Comparison of ENCODE assay signal across 16 cellular contexts in genomic region chr16:84487358-84487757, GRCh38. TPM values are rescaled to one million over a fixed set of nuclear protein-coding genes. Genes with fewer than 3 reads are reported as not detected.
A peak's percentile ranks its signal among the peaks of the same experiment; 100 is the strongest.
DNase-seq lines count a peak whose midpoint lies in the region; ATAC-seq and TF ChIP-seq lines count a peak whose summit lies in the region.
"Had no signal": no experiment of that assay in that cellular context is flagged by ENCODE, and none has a peak within 500 bp of the region (broad histone marks: within the 10 kb centered on the region; RNA-seq: fewer than 3 reads in every experiment).

No MANE protein-coding gene starts in this region.

- peaks cover 53% of the 10 kb centered on the region for H3K36me3 Mint-ChIP-seq in activated CD8-positive, alpha-beta T cell treated with anti-CD3 and anti-CD28 coated beads, Interleukin-2, amount 10 ng/mL, durations not matched to agents 7 days and 5 days (ENCODE audit: low read depth)
- H3K36me3 Mint-ChIP-seq in activated CD8-positive, alpha-beta T cell treated with anti-CD3 and anti-CD28 coated beads for 36 hours (ENCODE audit: low read depth) = peaks cover 11% of the 10 kb centered on the region
- peaks cover 25% of the 10 kb centered on the region for H3K36me3 Mint-ChIP-seq in osteocyte (ENCODE audit: unreplicated experiment)

- ATAC-seq in activated CD8-positive, alpha-beta T cell treated with anti-CD3 and anti-CD28 coated beads, Interleukin-2, amount 10 ng/mL, durations not matched to agents 7 days and 5 days = no peak
- ATAC-seq in activated CD8-positive, alpha-beta T cell treated with anti-CD3 and anti-CD28 coated beads for 36 hours = no peak
- ATAC-seq in stimulated activated naive CD8-positive, alpha-beta T cell treated with anti-CD3 and anti-CD28 coated beads, Interleukin-15, amount 100 ng/mL, for 72 hours = no peak
- no peak for ATAC-seq in stimulated activated naive CD8-positive, alpha-beta T cell treated with anti-CD3 and anti-CD28 coated beads, Interleukin-15, Interleukin-2, amounts not matched to agents 100 U/mL and 50 U/mL, for 24 hours
- no peak for ATAC-seq in HG03039 (IDR thresholded peaks at IDR 0.05; ENCODE audit: unreplicated experiment)
- ATAC-seq: CD8-positive, alpha-beta T cell had no signal

- peaks cover 8% of the 10 kb centered on the region for H3K4me1 Mint-ChIP-seq in activated CD8-positive, alpha-beta T cell treated with anti-CD3 and anti-CD28 coated beads, Interleukin-2, amount 10 ng/mL, durations not matched to agents 7 days and 5 days (ENCODE audit: low read depth)
- no peaks in the 10 kb centered on the region for H3K4me1 Mint-ChIP-seq in activated CD8-positive, alpha-beta T cell treated with anti-CD3 and anti-CD28 coated beads for 36 hours (ENCODE audit: low read depth)
- H3K4me1 Mint-ChIP-seq in stimulated activated naive CD8-positive, alpha-beta T cell treated with anti-CD3 and anti-CD28 coated beads, Interleukin-15, amount 100 ng/mL, for 72 hours = no peaks in the 10 kb centered on the region
- peaks cover 5% of the 10 kb centered on the region for H3K4me1 Mint-ChIP-seq in osteocyte (ENCODE audit: unreplicated experiment)
- H3K4me1 Mint-ChIP-seq: CD14-positive monocyte, H9 had no signal

- POLR2A ChIA-PET in activated CD8-positive, alpha-beta T cell treated with anti-CD3 and anti-CD28 coated beads, Interleukin-2, amount 10 ng/mL, durations not matched to agents 7 days and 5 days (lab: Charles Lee) = interaction anchor here (0.6 kb wide), 1 partner anchor 95 kb away, joined by 3 read pairs; no protein-coding TSS in a partner anchor
- POLR2A ChIA-PET in activated CD8-positive, alpha-beta T cell treated with anti-CD3 and anti-CD28 coated beads for 36 hours (lab: Charles Lee) = no interaction called here

- H3K27me3 Mint-ChIP-seq in activated CD8-positive, alpha-beta T cell treated with anti-CD3 and anti-CD28 coated beads, Interleukin-2, amount 10 ng/mL, durations not matched to agents 7 days and 5 days (ENCODE audit: low read depth) = no peaks in the 10 kb centered on the region
- no peaks in the 10 kb centered on the region for H3K27me3 Mint-ChIP-seq in activated CD8-positive, alpha-beta T cell treated with anti-CD3 and anti-CD28 coated beads for 36 hours
- no peaks in the 10 kb centered on the region for H3K27me3 Mint-ChIP-seq in stimulated activated naive CD8-positive, alpha-beta T cell treated with anti-CD3 and anti-CD28 coated beads, Interleukin-15, amount 100 ng/mL, for 72 hours
- no peaks in the 10 kb centered on the region for H3K27me3 Mint-ChIP-seq in osteocyte (ENCODE audit: unreplicated experiment)

- intact Hi-C loops in activated CD8-positive, alpha-beta T cell treated with anti-CD3 and anti-CD28 coated beads for 36 hours (cut with micrococcal nuclease) = loop anchor here (10.0 kb wide), 1 partner anchor 203 kb away; no protein-coding TSS in a partner anchor

- TF ChIP-seq CTCF in activated CD8-positive, alpha-beta T cell treated with anti-CD3 and anti-CD28 coated beads for 36 hours (IDR thresholded peaks at IDR 0.05) = no peak
- no peak for TF ChIP-seq CTCF in osteocyte (IDR thresholded peaks at IDR 0.05)

- no peak overlapping the region for H3K4me3 Mint-ChIP-seq in activated CD8-positive, alpha-beta T cell treated with anti-CD3 and anti-CD28 coated beads, Interleukin-2, amount 10 ng/mL, durations not matched to agents 7 days and 5 days
- H3K4me3 Mint-ChIP-seq in activated CD8-positive, alpha-beta T cell treated with anti-CD3 and anti-CD28 coated beads for 36 hours = no peak overlapping the region
- H3K4me3 Mint-ChIP-seq in stimulated activated naive CD8-positive, alpha-beta T cell treated with anti-CD3 and anti-CD28 coated beads, Interleukin-15, amount 100 ng/mL, for 72 hours = no peak overlapping the region
- H3K4me3 Mint-ChIP-seq in osteocyte (ENCODE audit: unreplicated experiment) = no peak overlapping the region
- H3K4me3 Mint-ChIP-seq: CD14-positive monocyte; CD8-positive, alpha-beta T cell; H9 had no signal

- CTCF ChIA-PET in activated CD8-positive, alpha-beta T cell treated with anti-CD3 and anti-CD28 coated beads, Interleukin-2, amount 10 ng/mL, durations not matched to agents 7 days and 5 days (lab: Charles Lee) = interaction anchor here (1.0 kb wide), 1 partner anchor 19 kb away, joined by 4 read pairs; no protein-coding TSS in a partner anchor
- CTCF ChIA-PET in activated CD8-positive, alpha-beta T cell treated with anti-CD3 and anti-CD28 coated beads for 36 hours (lab: Charles Lee) = interaction anchor here (1.9 kb wide), 1 partner anchor 210 kb away, joined by 7 read pairs; no protein-coding TSS in a partner anchor

- no peaks in the 10 kb centered on the region for H3K9me3 Mint-ChIP-seq in activated CD8-positive, alpha-beta T cell treated with anti-CD3 and anti-CD28 coated beads, Interleukin-2, amount 10 ng/mL, durations not matched to agents 7 days and 5 days (ENCODE audit: insufficient read depth)
- no peaks in the 10 kb centered on the region for H3K9me3 Mint-ChIP-seq in activated CD8-positive, alpha-beta T cell treated with anti-CD3 and anti-CD28 coated beads for 36 hours
- no peaks in the 10 kb centered on the region for H3K9me3 Mint-ChIP-seq in stimulated activated naive CD8-positive, alpha-beta T cell treated with anti-CD3 and anti-CD28 coated beads, Interleukin-15, amount 100 ng/mL, for 72 hours
- no peaks in the 10 kb centered on the region for H3K9me3 Mint-ChIP-seq in osteocyte (ENCODE audit: unreplicated experiment)
- H3K9me3 Mint-ChIP-seq: CD8-positive, alpha-beta T cell had no signal

- H3K27ac Mint-ChIP-seq in activated CD8-positive, alpha-beta T cell treated with anti-CD3 and anti-CD28 coated beads, Interleukin-2, amount 10 ng/mL, durations not matched to agents 7 days and 5 days = peak overlapping the region; percentile 14
- H3K27ac Mint-ChIP-seq in activated CD8-positive, alpha-beta T cell treated with anti-CD3 and anti-CD28 coated beads for 36 hours = no peak overlapping the region
- peak overlapping the region; percentile 19 to 66 for H3K27ac Mint-ChIP-seq in stimulated activated naive CD8-positive, alpha-beta T cell treated with anti-CD3 and anti-CD28 coated beads, Interleukin-15, amount 100 ng/mL, for 72 hours
- no peak overlapping the region for H3K27ac Mint-ChIP-seq in osteocyte (ENCODE audit: unreplicated experiment)
- H3K27ac Mint-ChIP-seq: CD8-positive, alpha-beta T cell; H9 had no signal

- DNase-seq in activated CD8-positive, alpha-beta T cell treated with anti-CD3 and anti-CD28 coated beads, Interleukin-2, amount 10 ng/mL, durations not matched to agents 7 days and 5 days = no peak
- no peak for DNase-seq in activated CD8-positive, alpha-beta T cell treated with anti-CD3 and anti-CD28 coated beads for 36 hours
- no peak for DNase-seq in stimulated activated naive CD8-positive, alpha-beta T cell treated with anti-CD3 and anti-CD28 coated beads, Interleukin-15, amount 100 ng/mL, for 72 hours
- DNase-seq in stimulated activated naive CD8-positive, alpha-beta T cell treated with anti-CD3 and anti-CD28 coated beads, Interleukin-15, Interleukin-2, amounts not matched to agents 100 U/mL and 50 U/mL, for 24 hours = no peak
- DNase-seq in osteocyte (ENCODE audit: extremely low spot score, unreplicated experiment) = peak; percentile 38
- DNase-seq in ureter (ENCODE audit: low spot score) = peak; percentile 24
- no peak for DNase-seq in activated effector memory CD4-positive, alpha-beta T cell treated with Interleukin-2 at 50 U/mL for 16 hours
- DNase-seq: COR-L47, DMS153, DND-41, GDM1, GOT3, H9 had no signal

RNA-seq across cellular contexts. Expression of gene MEAK7, which starts 17.1 kb away (rescaled TPM):
- 10 to 100 TPM; 62.3 to 72.4 TPM for total RNA-seq in activated CD8-positive, alpha-beta T cell treated with anti-CD3 and anti-CD28 coated beads, Interleukin-2, amount 10 ng/mL, durations not matched to agents 7 days and 5 days
- 10 to 100 TPM; 21.1 to 22.4 TPM for total RNA-seq in activated CD8-positive, alpha-beta T cell treated with anti-CD3 and anti-CD28 coated beads for 36 hours
- total RNA-seq in osteocyte (26.2 and 28.1 TPM in 2 replicates), ureter (53.9 TPM)

Comparison
In these comparisons a context has a peak if more than half of its experiments do, and no peak if none do; other contexts are left out.
1. H3K27ac Mint-ChIP-seq: peak in activated CD8-positive, alpha-beta T cell treated with anti-CD3 and anti-CD28 coated beads, Interleukin-2, amount 10 ng/mL, durations not matched to agents 7 days and 5 days (single experiment) and stimulated activated naive CD8-positive, alpha-beta T cell treated with anti-CD3 and anti-CD28 coated beads, Interleukin-15, amount 100 ng/mL, for 72 hours (2 of 2); none in activated CD8-positive, alpha-beta T cell treated with anti-CD3 and anti-CD28 coated beads for 36 hours (single experiment) and osteocyte (single experiment).
2. DNase-seq: peak in osteocyte (single experiment) and ureter (single experiment); none in activated CD8-positive, alpha-beta T cell treated with anti-CD3 and anti-CD28 coated beads, Interleukin-2, amount 10 ng/mL, durations not matched to agents 7 days and 5 days (single experiment), activated CD8-positive, alpha-beta T cell treated with anti-CD3 and anti-CD28 coated beads for 36 hours (single experiment), stimulated activated naive CD8-positive, alpha-beta T cell treated with anti-CD3 and anti-CD28 coated beads, Interleukin-15, amount 100 ng/mL, for 72 hours (0 of 2), stimulated activated naive CD8-positive, alpha-beta T cell treated with anti-CD3 and anti-CD28 coated beads, Interleukin-15, Interleukin-2, amounts not matched to agents 100 U/mL and 50 U/mL, for 24 hours (single experiment) and activated effector memory CD4-positive, alpha-beta T cell treated with Interleukin-2 at 50 U/mL for 16 hours (single experiment).